In genomic region chr5:135565691-135566421, GRCh38 we compare ENCODE assay signal across 8 cellular contexts. TPM values are rescaled to one million over a fixed set of nuclear protein-coding genes. Genes with fewer than 3 reads are reported as not detected.
A peak's percentile ranks its signal among the peaks of the same experiment; 100 is the strongest.
DNase-seq lines count a peak whose midpoint lies in the region; ATAC-seq and TF ChIP-seq lines count a peak whose summit lies in the region.

No MANE protein-coding gene starts in this region.

- TF ChIP-seq EP300 in esophagus muscularis mucosa (IDR thresholded peaks at IDR 0.05) = no peak

- no peak overlapping the region for H3K27ac ChIP-seq in esophagus muscularis mucosa (replicated peaks in 1 of 4)

- intact Hi-C loops in Caco-2 (cut with micrococcal nuclease; ENCODE audit: unreplicated experiment) = loop anchor here (1.0 kb wide), 3 partner anchors 12 to 104 kb away; no protein-coding TSS in a partner anchor
- intact Hi-C loops in esophagus muscularis mucosa (cut with DNase I) = loop anchor here (10.0 kb wide), 1 partner anchor 639 kb away; no protein-coding TSS in a partner anchor

- CTCF ChIA-PET in Caco-2 (lab: Charles Lee) = interaction anchor here (0.5 to 4.5 kb wide), 29 partner anchors 11 to 360 kb away, joined by 3 to 82 read pairs (median 5); partner anchors contain the start of gene SLC25A48

- no peaks in the 10 kb centered on the region for H3K9me3 ChIP-seq in Caco-2
- H3K9me3 ChIP-seq in esophagus muscularis mucosa = no peaks in the 10 kb centered on the region

- H3K4me3 ChIP-seq in Caco-2 (ENCODE audit: low read depth, low read length) (no peak overlapping the region), esophagus muscularis mucosa (no peak overlapping the region)

- POLR2A ChIA-PET in Caco-2 (lab: Charles Lee) = interaction anchor here (0.6 to 0.9 kb wide), 2 partner anchors 12 to 96 kb away, joined by 3 read pairs; no protein-coding TSS in a partner anchor
- POLR2A ChIA-PET in naive thymus-derived CD8-positive, alpha-beta T cell (lab: Charles Lee) = no interaction called here

- H3K27ac Mint-ChIP-seq in Caco-2 (ENCODE audit: unreplicated experiment) = no peak overlapping the region
- no peak overlapping the region for H3K27ac Mint-ChIP-seq in naive thymus-derived CD8-positive, alpha-beta T cell

- no peaks in the 10 kb centered on the region; the same call in 1 of the 2 replicates for H3K4me1 ChIP-seq in Caco-2
- H3K4me1 ChIP-seq in esophagus muscularis mucosa = peaks cover 0 to 3% (median 1%) of the 10 kb centered on the region in 4 donors

- 29% methylated on average over 16 of the region's 16 CpGs for WGBS in esophagus muscularis mucosa

- TF ChIP-seq POLR2A in esophagus muscularis mucosa (IDR thresholded peaks at IDR 0.05; ENCODE audit: low read depth) = no peak

- H3K4me1 Mint-ChIP-seq in Caco-2 (ENCODE audit: low read depth, unreplicated experiment) = peaks cover 2% of the 10 kb centered on the region
- peaks cover under 1 to 6% (median 3%) of the 10 kb centered on the region in 4 donors for H3K4me1 Mint-ChIP-seq in naive thymus-derived CD8-positive, alpha-beta T cell

- ATAC-seq in HG02588 (IDR thresholded peaks at IDR 0.05; ENCODE audit: unreplicated experiment) = peak; percentile 66
- ATAC-seq in naive thymus-derived CD8-positive, alpha-beta T cell = peak in 1 of 2 donors; percentile 63
- no peak for ATAC-seq in HG03378 (IDR thresholded peaks at IDR 0.05; ENCODE audit: unreplicated experiment)

- no peak overlapping the region for H3K4me3 Mint-ChIP-seq in Caco-2 (ENCODE audit: unreplicated experiment)
- no peak overlapping the region for H3K4me3 Mint-ChIP-seq in naive thymus-derived CD8-positive, alpha-beta T cell

- no peaks in the 10 kb centered on the region for H3K9me3 Mint-ChIP-seq in Caco-2 (ENCODE audit: unreplicated experiment)
- no peaks in the 10 kb centered on the region for H3K9me3 Mint-ChIP-seq in naive thymus-derived CD8-positive, alpha-beta T cell

- H3K36me3 Mint-ChIP-seq in Caco-2 (ENCODE audit: insufficient read depth, unreplicated experiment) = peaks cover under 1% of the 10 kb centered on the region
- no peaks in the 10 kb centered on the region for H3K36me3 Mint-ChIP-seq in naive thymus-derived CD8-positive, alpha-beta T cell

- DNase-seq in Caco-2 (peak; percentile 78 to 86), esophagus muscularis mucosa (ENCODE audit: extremely low spot score) (no peak)
- DNase-seq in NK-92 treated with Interleukin-12 subunit alpha and Interleukin-12 subunit beta, amount 100 ng/mL, for 24 hours (lab: John Stamatoyannopoulos, UW) = peak; percentile 37
- peak; percentile 60 for DNase-seq in activated CD8-positive, alpha-beta memory T cell treated with anti-CD3 and anti-CD28 coated beads, Interleukin-2, amount 50 U/mL, for 4 hours
- DNase-seq in naive thymus-derived CD8-positive, alpha-beta T cell = peak in 9 of 10 donors; percentile 38 to 75 (median 49)
- peak; percentile 43 for DNase-seq in stimulated activated naive CD4-positive, alpha-beta T cell treated with Interleukin-2 at 50 U/mL for 16 hours (lab: John Stamatoyannopoulos, UW)

- peak; percentile 88 to 97 for TF ChIP-seq CTCF in Caco-2 (IDR thresholded peaks at IDR 0.05; ENCODE audit: insufficient read depth in 1 of 2, low read depth in 1 of 2, low read length in 1 of 2, severe bottlenecking in 1 of 2, unreplicated experiment in 1 of 2)
- TF ChIP-seq CTCF in esophagus muscularis mucosa (IDR thresholded peaks at IDR 0.05) = peak; percentile 66 to 88 (median 68)

- no TSS peak for BruUV-seq in Caco-2 (replicated peaks; lab: Mats Ljungman, UMichigan)

- H3K27me3 Mint-ChIP-seq in Caco-2 (ENCODE audit: insufficient read depth, unreplicated experiment) = no peaks in the 10 kb centered on the region
- H3K27me3 Mint-ChIP-seq in naive thymus-derived CD8-positive, alpha-beta T cell = peaks cover 0 to 19% (median 2%) of the 10 kb centered on the region in 5 donors

- H3K36me3 ChIP-seq in Caco-2 (ENCODE audit: control insufficient read depth, insufficient read depth, low read length) (no peaks in the 10 kb centered on the region), esophagus muscularis mucosa (no peaks in the 10 kb centered on the region)

- H3K27me3 ChIP-seq in Caco-2 (replicated peaks; ENCODE audit: control insufficient read depth, insufficient read depth, low read length) = no peaks in the 10 kb centered on the region
- peaks cover 0 to 22% (median 0%) of the 10 kb centered on the region in 4 donors for H3K27me3 ChIP-seq in esophagus muscularis mucosa

RNA-seq across cellular contexts. Expression of gene CXCL14, which starts 12.9 kb away (rescaled TPM):
- total RNA-seq in Caco-2 (2022) (not detected in 2 replicates), esophagus muscularis mucosa (1 to 10 TPM in 3 of 4 donors, under 1 TPM in 1; 0.42 to 4.0 (median 2.6) TPM)
- total RNA-seq in naive thymus-derived CD8-positive, alpha-beta T cell = not detected
- polyA plus RNA-seq in naive thymus-derived CD8-positive, alpha-beta T cell = not detected

RNA-seq across cellular contexts. Expression of gene NEUROG1, which starts 30.1 kb away (rescaled TPM):
- total RNA-seq in Caco-2 (2022) (not detected in 2 replicates), esophagus muscularis mucosa (not detected)
- not detected for total RNA-seq in naive thymus-derived CD8-positive, alpha-beta T cell
- not detected for polyA plus RNA-seq in naive thymus-derived CD8-positive, alpha-beta T cell
